ENCODE assay signal across 8 cellular contexts in the genomic region with DNA sequence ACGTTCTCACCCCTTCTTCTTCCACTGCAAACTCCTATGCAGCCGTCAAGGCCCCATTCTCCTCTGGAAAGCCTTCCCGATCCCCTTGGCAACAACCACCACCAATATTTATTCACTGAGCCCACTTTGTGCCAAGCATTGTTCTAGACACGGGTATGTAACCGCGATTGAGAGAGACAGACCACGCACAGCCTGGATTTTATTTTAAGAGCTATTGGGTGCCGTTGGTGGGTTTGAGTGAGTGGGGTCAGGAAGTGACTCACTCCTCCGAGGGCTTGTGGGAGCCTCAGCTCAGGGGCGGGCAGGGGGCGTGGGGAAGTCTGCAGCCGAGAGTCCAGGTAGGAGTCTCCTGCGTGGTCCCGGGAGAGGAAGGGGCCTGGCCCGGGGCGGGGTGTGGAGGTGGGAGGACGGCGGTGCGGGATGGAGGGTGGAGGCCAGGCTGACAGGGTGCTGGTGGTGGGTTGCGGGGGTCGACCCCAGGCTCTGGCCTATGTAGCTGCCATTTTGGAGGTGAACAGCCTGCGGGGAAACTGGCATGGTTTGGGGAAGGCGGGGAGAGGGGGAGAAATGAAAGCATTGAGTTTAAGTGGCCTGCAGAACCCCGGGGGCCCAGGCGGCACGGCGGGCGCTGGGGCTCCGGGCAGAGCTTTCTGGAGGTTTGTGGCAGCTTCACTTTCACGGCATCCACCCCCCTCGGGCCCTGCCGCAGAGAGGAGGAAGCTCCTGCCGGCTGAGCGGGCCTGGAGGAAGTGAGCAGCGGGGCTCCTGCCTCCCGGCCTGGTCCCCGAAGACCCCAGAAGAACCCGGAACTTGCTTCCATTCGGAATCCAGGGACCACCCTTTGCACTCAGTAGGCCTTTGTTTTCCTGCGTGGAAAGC. TPM values are rescaled to one million over a fixed set of nuclear protein-coding genes. Genes with fewer than 3 reads are reported as not detected.
DNase-seq lines count a peak whose midpoint lies in the region; ATAC-seq and TF ChIP-seq lines count a peak whose summit lies in the region.

No MANE protein-coding gene starts in this region.

- no peaks in the 10 kb centered on the region for H3K9me3 ChIP-seq in endodermal cell (ENCODE audit: control insufficient read depth, low read length)

- peak overlapping the region; percentile 90 for H3K4me3 Mint-ChIP-seq in activated naive CD8-positive, alpha-beta T cell
- H3K4me3 Mint-ChIP-seq in natural killer cell (peak overlapping the region; percentile 90), type B pancreatic cell (peak overlapping the region; percentile 7), endodermal cell (no peak overlapping the region)

- H3K27ac ChIP-seq in endodermal cell (ENCODE audit: low read depth, low read length) = no peak overlapping the region

- ATAC-seq in GM18868 (IDR thresholded peaks at IDR 0.05; ENCODE audit: unreplicated experiment) (peak; percentile 32), natural killer cell (peak; percentile 68 to 75 (median 73))

- H3K27me3 Mint-ChIP-seq in activated naive CD8-positive, alpha-beta T cell = no peaks in the 10 kb centered on the region
- H3K27me3 Mint-ChIP-seq in natural killer cell (ENCODE audit: low read depth in 2 of 2) = no peaks in the 10 kb centered on the region
- peaks cover 22% of the 10 kb centered on the region for H3K27me3 Mint-ChIP-seq in type B pancreatic cell
- no peaks in the 10 kb centered on the region for H3K27me3 Mint-ChIP-seq in endodermal cell (ENCODE audit: insufficient read depth)

- H3K4me1 ChIP-seq in endodermal cell (ENCODE audit: control insufficient read depth, insufficient read depth, low read length) = peaks cover 12% of the 10 kb centered on the region

- intact Hi-C loops in natural killer cell (cut with micrococcal nuclease) = loop anchor here (5.0 kb wide), 1 partner anchor 369 kb away; a partner anchor contains a TSS

- peak overlapping the region; percentile 96 for H3K27ac Mint-ChIP-seq in activated naive CD8-positive, alpha-beta T cell
- H3K27ac Mint-ChIP-seq in natural killer cell (peak overlapping the region; percentile 91), type B pancreatic cell (no peak overlapping the region), endodermal cell (no peak overlapping the region)

- H3K36me3 ChIP-seq in endodermal cell (ENCODE audit: control insufficient read depth, insufficient read depth, low read length) = no peaks in the 10 kb centered on the region

- 87 to 92% methylated on average over 14 to 40 of the region's 40 CpGs for WGBS in endodermal cell (ENCODE audit: insufficient coverage in 1 of 2, insufficient read length in 1 of 2), 2 experiments

- no peaks in the 10 kb centered on the region for H3K9me3 Mint-ChIP-seq in activated naive CD8-positive, alpha-beta T cell (ENCODE audit: low read depth)
- H3K9me3 Mint-ChIP-seq in natural killer cell = no peaks in the 10 kb centered on the region
- H3K9me3 Mint-ChIP-seq in type B pancreatic cell = no peaks in the 10 kb centered on the region
- H3K9me3 Mint-ChIP-seq in endodermal cell = no peaks in the 10 kb centered on the region

- peaks cover 2% of the 10 kb centered on the region for H3K36me3 Mint-ChIP-seq in activated naive CD8-positive, alpha-beta T cell
- H3K36me3 Mint-ChIP-seq in natural killer cell (no peaks in the 10 kb centered on the region), type B pancreatic cell (peaks cover 3% of the 10 kb centered on the region), endodermal cell (ENCODE audit: low read depth) (no peaks in the 10 kb centered on the region)

- no peak overlapping the region for H3K9ac ChIP-seq in endodermal cell (ENCODE audit: extremely low read depth, low read length, poor library complexity, severe bottlenecking)

- no peaks in the 10 kb centered on the region for H3K27me3 ChIP-seq in endodermal cell (ENCODE audit: control insufficient read depth, insufficient read depth, low read length, poor library complexity, severe bottlenecking)

- DNase-seq in T follicular helper cell (ENCODE audit: low read depth) (peak; percentile 54), natural killer cell (peak; percentile 62), type B pancreatic cell (ENCODE audit: extremely low spot score, unreplicated experiment) (no peak), endodermal cell (no peak), NCI-H1092 (lab: John Stamatoyannopoulos, UW) (no peak), NCI-H146 treated with DMSO at 0.1 percent for 48 hours (lab: John Stamatoyannopoulos, UW; ENCODE audit: unreplicated experiment) (no peak)

- no peak overlapping the region for H3K4me3 ChIP-seq in endodermal cell (ENCODE audit: low read length)

- H3K4me1 Mint-ChIP-seq in activated naive CD8-positive, alpha-beta T cell (ENCODE audit: low read depth) = peaks cover 29% of the 10 kb centered on the region
- H3K4me1 Mint-ChIP-seq in natural killer cell (peaks cover 28 to 41% of the 10 kb centered on the region in 2 donors), type B pancreatic cell (ENCODE audit: unreplicated experiment) (peaks cover 12% of the 10 kb centered on the region), endodermal cell (peaks cover 13% of the 10 kb centered on the region)

- TF ChIP-seq CTCF in natural killer cell (IDR thresholded peaks at IDR 0.05) = no peak
- no peak for TF ChIP-seq CTCF in type B pancreatic cell (conservative IDR thresholded peaks at IDR 0.05)
- TF ChIP-seq CTCF in endodermal cell (conservative IDR thresholded peaks at IDR 0.05) = no peak

RNA-seq across cellular contexts. Expression of a gene that starts 0.5 kb away (rescaled TPM):
- total RNA-seq in natural killer cell (100 to 1,000 TPM; 130 to 146 (median 131) TPM), type B pancreatic cell (ENCODE audit: low replicate concordance) (0.19 and 0.21 TPM in 2 replicates), endodermal cell (under 1 TPM; 0.11 to 0.44 TPM)
- not detected for polyA plus RNA-seq in endodermal cell (2013, experiment 1 of 2)
- polyA plus RNA-seq in endodermal cell (2013, experiment 2 of 2) = 0.21 TPM

Comparison
In these comparisons a context has a peak if more than half of its experiments do, and no peak if none do; other contexts are left out.
1. DNase-seq: peak in T follicular helper cell (single experiment) and natural killer cell (single experiment); none in type B pancreatic cell (single experiment), endodermal cell (single experiment), NCI-H1092 (single experiment) and NCI-H146 treated with DMSO at 0.1 percent for 48 hours (single experiment).
2. H3K27ac Mint-ChIP-seq: peak in activated naive CD8-positive, alpha-beta T cell (single experiment) and natural killer cell (2 of 2); none in type B pancreatic cell (single experiment) and endodermal cell (single experiment).
3. RNA of a gene that starts 0.5 kb away (total RNA-seq): 130 to 146 TPM in natural killer cell; 0.11 to 0.44 TPM in endodermal cell and 0.19 to 0.21 TPM in type B pancreatic cell; every median in the first group is over 10 times any median in the second.